Comparison of ENCODE assay signal across 1 cellular context in genomic region chr16:4663756-4664465, GRCh38.
A peak's percentile ranks its signal among the peaks of the same experiment; 100 is the strongest.
TF ChIP-seq lines count a peak whose summit lies in the region.

No MANE protein-coding gene starts in this region.

TF ChIP-seq in HepG2, 621 proteins besides CTCF, POLR2A, EP300 and RAD21 (continued from another document and continues in another):
- TF ChIP-seq RFX1 (IDR thresholded peaks at IDR 0.05) = no peak
- TF ChIP-seq ZBTB37 (CRISPR knock-in tag; IDR thresholded peaks at IDR 0.05) = peak; percentile 95
- TF ChIP-seq ZNF547 (CRISPR knock-in tag; IDR thresholded peaks at IDR 0.05) = peak; percentile 93
- TF ChIP-seq NKX3-1 (CRISPR knock-in tag; IDR thresholded peaks at IDR 0.05) = peak; percentile 86
- TF ChIP-seq SNAI1 (CRISPR knock-in tag; IDR thresholded peaks at IDR 0.05; ENCODE audit: borderline replicate concordance) = no peak; the same call in 1 of the 2 replicates
- peak; percentile 46 for TF ChIP-seq AGO2 (optimal IDR thresholded peaks at IDR 0.05; ENCODE audit: low read depth, low read length)
- peak; percentile 96 for TF ChIP-seq ZNF747 (CRISPR knock-in tag; IDR thresholded peaks at IDR 0.05; ENCODE audit: borderline replicate concordance)
- TF ChIP-seq, protein P1, sequence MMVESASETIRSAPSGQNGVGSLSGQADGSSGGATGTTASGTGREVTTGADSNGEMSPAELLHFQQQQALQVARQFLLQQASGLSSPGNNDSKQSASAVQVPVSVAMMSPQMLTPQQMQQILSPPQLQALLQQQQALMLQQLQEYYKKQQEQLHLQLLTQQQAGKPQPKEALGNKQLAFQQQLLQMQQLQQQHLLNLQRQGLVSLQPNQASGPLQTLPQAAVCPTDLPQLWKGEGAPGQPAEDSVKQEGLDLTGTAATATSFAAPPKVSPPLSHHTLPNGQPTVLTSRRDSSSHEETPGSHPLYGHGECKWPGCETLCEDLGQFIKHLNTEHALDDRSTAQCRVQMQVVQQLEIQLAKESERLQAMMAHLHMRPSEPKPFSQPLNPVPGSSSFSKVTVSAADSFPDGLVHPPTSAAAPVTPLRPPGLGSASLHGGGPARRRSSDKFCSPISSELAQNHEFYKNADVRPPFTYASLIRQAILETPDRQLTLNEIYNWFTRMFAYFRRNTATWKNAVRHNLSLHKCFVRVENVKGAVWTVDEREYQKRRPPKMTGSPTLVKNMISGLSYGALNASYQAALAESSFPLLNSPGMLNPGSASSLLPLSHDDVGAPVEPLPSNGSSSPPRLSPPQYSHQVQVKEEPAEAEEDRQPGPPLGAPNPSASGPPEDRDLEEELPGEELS (CRISPR knock-in tag; IDR thresholded peaks at IDR 0.05) = no peak
- TF ChIP-seq ZNF432 (CRISPR knock-in tag; IDR thresholded peaks at IDR 0.05; ENCODE audit: borderline replicate concordance) = no peak
- peak; percentile 72 for TF ChIP-seq ZMYM3 (CRISPR knock-in tag; IDR thresholded peaks at IDR 0.05)
- TF ChIP-seq BRD4 (CRISPR knock-in tag; IDR thresholded peaks at IDR 0.05) = peak; percentile 95
- TF ChIP-seq, protein P2, sequence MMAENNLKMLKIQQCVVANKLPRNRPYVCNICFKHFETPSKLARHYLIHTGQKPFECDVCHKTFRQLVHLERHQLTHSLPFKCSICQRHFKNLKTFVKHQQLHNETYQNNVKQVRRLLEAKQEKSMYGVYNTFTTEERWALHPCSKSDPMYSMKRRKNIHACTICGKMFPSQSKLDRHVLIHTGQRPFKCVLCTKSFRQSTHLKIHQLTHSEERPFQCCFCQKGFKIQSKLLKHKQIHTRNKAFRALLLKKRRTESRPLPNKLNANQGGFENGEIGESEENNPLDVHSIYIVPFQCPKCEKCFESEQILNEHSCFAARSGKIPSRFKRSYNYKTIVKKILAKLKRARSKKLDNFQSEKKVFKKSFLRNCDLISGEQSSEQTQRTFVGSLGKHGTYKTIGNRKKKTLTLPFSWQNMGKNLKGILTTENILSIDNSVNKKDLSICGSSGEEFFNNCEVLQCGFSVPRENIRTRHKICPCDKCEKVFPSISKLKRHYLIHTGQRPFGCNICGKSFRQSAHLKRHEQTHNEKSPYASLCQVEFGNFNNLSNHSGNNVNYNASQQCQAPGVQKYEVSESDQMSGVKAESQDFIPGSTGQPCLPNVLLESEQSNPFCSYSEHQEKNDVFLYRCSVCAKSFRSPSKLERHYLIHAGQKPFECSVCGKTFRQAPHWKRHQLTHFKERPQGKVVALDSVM (CRISPR knock-in tag; IDR thresholded peaks at IDR 0.05) = no peak
- peak; percentile 96 for TF ChIP-seq RARA (CRISPR knock-in tag; IDR thresholded peaks at IDR 0.05)
- TF ChIP-seq, protein P3, sequence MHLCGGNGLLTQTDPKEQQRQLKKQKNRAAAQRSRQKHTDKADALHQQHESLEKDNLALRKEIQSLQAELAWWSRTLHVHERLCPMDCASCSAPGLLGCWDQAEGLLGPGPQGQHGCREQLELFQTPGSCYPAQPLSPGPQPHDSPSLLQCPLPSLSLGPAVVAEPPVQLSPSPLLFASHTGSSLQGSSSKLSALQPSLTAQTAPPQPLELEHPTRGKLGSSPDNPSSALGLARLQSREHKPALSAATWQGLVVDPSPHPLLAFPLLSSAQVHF (CRISPR knock-in tag; IDR thresholded peaks at IDR 0.05) = no peak
- peak; percentile 91; the same call in 1 of the 2 replicates for TF ChIP-seq SRY (CRISPR knock-in tag; IDR thresholded peaks at IDR 0.05)
- peak; percentile 98 for TF ChIP-seq ZNF274 (CRISPR knock-in tag; IDR thresholded peaks at IDR 0.05)
- TF ChIP-seq TCF7L2 (IDR thresholded peaks at IDR 0.05; ENCODE audit: low read depth, low read length) = no peak
- TF ChIP-seq, protein P4, sequence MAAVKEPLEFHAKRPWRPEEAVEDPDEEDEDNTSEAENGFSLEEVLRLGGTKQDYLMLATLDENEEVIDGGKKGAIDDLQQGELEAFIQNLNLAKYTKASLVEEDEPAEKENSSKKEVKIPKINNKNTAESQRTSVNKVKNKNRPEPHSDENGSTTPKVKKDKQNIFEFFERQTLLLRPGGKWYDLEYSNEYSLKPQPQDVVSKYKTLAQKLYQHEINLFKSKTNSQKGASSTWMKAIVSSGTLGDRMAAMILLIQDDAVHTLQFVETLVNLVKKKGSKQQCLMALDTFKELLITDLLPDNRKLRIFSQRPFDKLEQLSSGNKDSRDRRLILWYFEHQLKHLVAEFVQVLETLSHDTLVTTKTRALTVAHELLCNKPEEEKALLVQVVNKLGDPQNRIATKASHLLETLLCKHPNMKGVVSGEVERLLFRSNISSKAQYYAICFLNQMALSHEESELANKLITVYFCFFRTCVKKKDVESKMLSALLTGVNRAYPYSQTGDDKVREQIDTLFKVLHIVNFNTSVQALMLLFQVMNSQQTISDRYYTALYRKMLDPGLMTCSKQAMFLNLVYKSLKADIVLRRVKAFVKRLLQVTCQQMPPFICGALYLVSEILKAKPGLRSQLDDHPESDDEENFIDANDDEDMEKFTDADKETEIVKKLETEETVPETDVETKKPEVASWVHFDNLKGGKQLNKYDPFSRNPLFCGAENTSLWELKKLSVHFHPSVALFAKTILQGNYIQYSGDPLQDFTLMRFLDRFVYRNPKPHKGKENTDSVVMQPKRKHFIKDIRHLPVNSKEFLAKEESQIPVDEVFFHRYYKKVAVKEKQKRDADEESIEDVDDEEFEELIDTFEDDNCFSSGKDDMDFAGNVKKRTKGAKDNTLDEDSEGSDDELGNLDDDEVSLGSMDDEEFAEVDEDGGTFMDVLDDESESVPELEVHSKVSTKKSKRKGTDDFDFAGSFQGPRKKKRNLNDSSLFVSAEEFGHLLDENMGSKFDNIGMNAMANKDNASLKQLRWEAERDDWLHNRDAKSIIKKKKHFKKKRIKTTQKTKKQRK (IDR thresholded peaks at IDR 0.05; ENCODE audit: low read length) = no peak
- TF ChIP-seq ZNF672 (CRISPR knock-in tag; IDR thresholded peaks at IDR 0.05) = no peak
- TF ChIP-seq, protein P5, sequence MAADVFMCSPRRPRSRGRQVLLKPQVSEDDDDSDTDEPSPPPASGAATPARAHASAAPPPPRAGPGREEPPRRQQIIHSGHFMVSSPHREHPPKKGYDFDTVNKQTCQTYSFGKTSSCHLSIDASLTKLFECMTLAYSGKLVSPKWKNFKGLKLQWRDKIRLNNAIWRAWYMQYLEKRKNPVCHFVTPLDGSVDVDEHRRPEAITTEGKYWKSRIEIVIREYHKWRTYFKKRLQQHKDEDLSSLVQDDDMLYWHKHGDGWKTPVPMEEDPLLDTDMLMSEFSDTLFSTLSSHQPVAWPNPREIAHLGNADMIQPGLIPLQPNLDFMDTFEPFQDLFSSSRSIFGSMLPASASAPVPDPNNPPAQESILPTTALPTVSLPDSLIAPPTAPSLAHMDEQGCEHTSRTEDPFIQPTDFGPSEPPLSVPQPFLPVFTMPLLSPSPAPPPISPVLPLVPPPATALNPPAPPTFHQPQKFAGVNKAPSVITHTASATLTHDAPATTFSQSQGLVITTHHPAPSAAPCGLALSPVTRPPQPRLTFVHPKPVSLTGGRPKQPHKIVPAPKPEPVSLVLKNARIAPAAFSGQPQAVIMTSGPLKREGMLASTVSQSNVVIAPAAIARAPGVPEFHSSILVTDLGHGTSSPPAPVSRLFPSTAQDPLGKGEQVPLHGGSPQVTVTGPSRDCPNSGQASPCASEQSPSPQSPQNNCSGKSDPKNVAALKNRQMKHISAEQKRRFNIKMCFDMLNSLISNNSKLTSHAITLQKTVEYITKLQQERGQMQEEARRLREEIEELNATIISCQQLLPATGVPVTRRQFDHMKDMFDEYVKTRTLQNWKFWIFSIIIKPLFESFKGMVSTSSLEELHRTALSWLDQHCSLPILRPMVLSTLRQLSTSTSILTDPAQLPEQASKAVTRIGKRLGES (CRISPR knock-in tag; IDR thresholded peaks at IDR 0.05; ENCODE audit: borderline replicate concordance) = peak; percentile 95; the same call in 1 of the 2 replicates
- TF ChIP-seq, protein P6, sequence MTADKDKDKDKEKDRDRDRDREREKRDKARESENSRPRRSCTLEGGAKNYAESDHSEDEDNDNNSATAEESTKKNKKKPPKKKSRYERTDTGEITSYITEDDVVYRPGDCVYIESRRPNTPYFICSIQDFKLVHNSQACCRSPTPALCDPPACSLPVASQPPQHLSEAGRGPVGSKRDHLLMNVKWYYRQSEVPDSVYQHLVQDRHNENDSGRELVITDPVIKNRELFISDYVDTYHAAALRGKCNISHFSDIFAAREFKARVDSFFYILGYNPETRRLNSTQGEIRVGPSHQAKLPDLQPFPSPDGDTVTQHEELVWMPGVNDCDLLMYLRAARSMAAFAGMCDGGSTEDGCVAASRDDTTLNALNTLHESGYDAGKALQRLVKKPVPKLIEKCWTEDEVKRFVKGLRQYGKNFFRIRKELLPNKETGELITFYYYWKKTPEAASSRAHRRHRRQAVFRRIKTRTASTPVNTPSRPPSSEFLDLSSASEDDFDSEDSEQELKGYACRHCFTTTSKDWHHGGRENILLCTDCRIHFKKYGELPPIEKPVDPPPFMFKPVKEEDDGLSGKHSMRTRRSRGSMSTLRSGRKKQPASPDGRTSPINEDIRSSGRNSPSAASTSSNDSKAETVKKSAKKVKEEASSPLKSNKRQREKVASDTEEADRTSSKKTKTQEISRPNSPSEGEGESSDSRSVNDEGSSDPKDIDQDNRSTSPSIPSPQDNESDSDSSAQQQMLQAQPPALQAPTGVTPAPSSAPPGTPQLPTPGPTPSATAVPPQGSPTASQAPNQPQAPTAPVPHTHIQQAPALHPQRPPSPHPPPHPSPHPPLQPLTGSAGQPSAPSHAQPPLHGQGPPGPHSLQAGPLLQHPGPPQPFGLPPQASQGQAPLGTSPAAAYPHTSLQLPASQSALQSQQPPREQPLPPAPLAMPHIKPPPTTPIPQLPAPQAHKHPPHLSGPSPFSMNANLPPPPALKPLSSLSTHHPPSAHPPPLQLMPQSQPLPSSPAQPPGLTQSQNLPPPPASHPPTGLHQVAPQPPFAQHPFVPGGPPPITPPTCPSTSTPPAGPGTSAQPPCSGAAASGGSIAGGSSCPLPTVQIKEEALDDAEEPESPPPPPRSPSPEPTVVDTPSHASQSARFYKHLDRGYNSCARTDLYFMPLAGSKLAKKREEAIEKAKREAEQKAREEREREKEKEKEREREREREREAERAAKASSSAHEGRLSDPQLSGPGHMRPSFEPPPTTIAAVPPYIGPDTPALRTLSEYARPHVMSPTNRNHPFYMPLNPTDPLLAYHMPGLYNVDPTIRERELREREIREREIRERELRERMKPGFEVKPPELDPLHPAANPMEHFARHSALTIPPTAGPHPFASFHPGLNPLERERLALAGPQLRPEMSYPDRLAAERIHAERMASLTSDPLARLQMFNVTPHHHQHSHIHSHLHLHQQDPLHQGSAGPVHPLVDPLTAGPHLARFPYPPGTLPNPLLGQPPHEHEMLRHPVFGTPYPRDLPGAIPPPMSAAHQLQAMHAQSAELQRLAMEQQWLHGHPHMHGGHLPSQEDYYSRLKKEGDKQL (CRISPR knock-in tag; IDR thresholded peaks at IDR 0.05; ENCODE audit: low read depth) = peak; percentile 66
- TF ChIP-seq SNAPC2 (CRISPR knock-in tag; IDR thresholded peaks at IDR 0.05) = peak; percentile 94
- no peak for TF ChIP-seq TBP (CRISPR knock-in tag; IDR thresholded peaks at IDR 0.05)
- TF ChIP-seq HOXA9 (CRISPR knock-in tag; IDR thresholded peaks at IDR 0.05; ENCODE audit: borderline replicate concordance) = peak; percentile 84; the same call in 1 of the 2 replicates
- TF ChIP-seq, protein P7, sequence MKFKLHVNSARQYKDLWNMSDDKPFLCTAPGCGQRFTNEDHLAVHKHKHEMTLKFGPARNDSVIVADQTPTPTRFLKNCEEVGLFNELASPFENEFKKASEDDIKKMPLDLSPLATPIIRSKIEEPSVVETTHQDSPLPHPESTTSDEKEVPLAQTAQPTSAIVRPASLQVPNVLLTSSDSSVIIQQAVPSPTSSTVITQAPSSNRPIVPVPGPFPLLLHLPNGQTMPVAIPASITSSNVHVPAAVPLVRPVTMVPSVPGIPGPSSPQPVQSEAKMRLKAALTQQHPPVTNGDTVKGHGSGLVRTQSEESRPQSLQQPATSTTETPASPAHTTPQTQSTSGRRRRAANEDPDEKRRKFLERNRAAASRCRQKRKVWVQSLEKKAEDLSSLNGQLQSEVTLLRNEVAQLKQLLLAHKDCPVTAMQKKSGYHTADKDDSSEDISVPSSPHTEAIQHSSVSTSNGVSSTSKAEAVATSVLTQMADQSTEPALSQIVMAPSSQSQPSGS (CRISPR knock-in tag; IDR thresholded peaks at IDR 0.05) = peak; percentile 74
- TF ChIP-seq SCMH1 (CRISPR knock-in tag; IDR thresholded peaks at IDR 0.05; ENCODE audit: borderline replicate concordance) = no peak
- TF ChIP-seq, protein P8, sequence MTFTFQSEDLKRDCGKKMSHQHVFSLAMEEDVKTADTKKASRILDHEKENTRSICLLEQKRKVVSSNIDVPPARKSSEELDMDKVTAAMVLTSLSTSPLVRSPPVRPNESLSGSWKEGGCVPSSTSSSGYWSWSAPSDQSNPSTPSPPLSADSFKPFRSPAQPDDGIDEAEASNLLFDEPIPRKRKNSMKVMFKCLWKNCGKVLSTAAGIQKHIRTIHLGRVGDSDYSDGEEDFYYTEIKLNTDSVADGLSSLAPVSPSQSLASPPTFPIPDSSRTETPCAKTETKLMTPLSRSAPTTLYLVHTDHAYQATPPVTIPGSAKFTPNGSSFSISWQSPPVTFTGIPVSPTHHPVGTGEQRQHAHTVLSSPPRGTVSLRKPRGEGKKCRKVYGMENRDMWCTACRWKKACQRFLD (CRISPR knock-in tag; IDR thresholded peaks at IDR 0.05; ENCODE audit: borderline replicate concordance) = 0 out of 2 replicates have a peak, but pooled peaks have one; percentile 42
- no peak for TF ChIP-seq MYNN (CRISPR knock-in tag; IDR thresholded peaks at IDR 0.05; ENCODE audit: low read depth)
- TF ChIP-seq, protein P9, sequence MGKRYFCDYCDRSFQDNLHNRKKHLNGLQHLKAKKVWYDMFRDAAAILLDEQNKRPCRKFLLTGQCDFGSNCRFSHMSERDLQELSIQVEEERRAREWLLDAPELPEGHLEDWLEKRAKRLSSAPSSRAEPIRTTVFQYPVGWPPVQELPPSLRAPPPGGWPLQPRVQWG (CRISPR knock-in tag; IDR thresholded peaks at IDR 0.05; ENCODE audit: borderline replicate concordance, low read depth) = no peak
- TF ChIP-seq SRSF4 (IDR thresholded peaks at IDR 0.05; ENCODE audit: low read depth, low read length, poor library complexity, severe bottlenecking) = no peak
- 0 out of 2 replicates have a peak, but pooled peaks have one; percentile 9 for TF ChIP-seq PPARG (CRISPR knock-in tag; conservative IDR thresholded peaks at IDR 0.05)
- peak; percentile 76 for TF ChIP-seq ZNF563 (CRISPR knock-in tag; IDR thresholded peaks at IDR 0.05)
- peak; percentile 84; the same call in 1 of the 2 replicates for TF ChIP-seq LBX2 (CRISPR knock-in tag; IDR thresholded peaks at IDR 0.05; ENCODE audit: borderline replicate concordance)
